ENCODE assay signal across 25 cellular contexts in genomic region chr3:135924506-135924905, GRCh38.
"Had no signal": no experiment of that assay in that cellular context is flagged by ENCODE, and none has a peak within 500 bp of the region (broad histone marks: within the 10 kb centered on the region; RNA-seq: fewer than 3 reads in every experiment).

No MANE protein-coding gene starts in this region.

- H3K9me3 ChIP-seq: SJSA1 had no signal

- H3K9me3 Mint-ChIP-seq: IgD-negative memory B cell had no signal

- H3K4me3 ChIP-seq: K562, SJSA1, SK-N-MC had no signal

- FAIRE-seq: HTR-8/SVneo, K562, RCC 7860 had no signal

- DNase-seq: Kasumi-1, MM.1S, NCI-H1092 treated with DMSO at 0.1 percent for 48 hours, NCI-H1436, NCI-H187, NCI-H2029, NCI-H2081 treated with DMSO at 0.1 percent for 48 hours, NCI-H2171, NCI-H226, NCI-H446, NCI-H510A, NCI-H524 treated with DMSO at 0.1 percent for 48 hours, NCI-H69, NCI-H774, Right ventricle myocardium superior, RPMI8226, SIG-M5 had no signal

- H3K27ac Mint-ChIP-seq: IgD-negative memory B cell had no signal

- H3K9ac ChIP-seq: KMS-11 had no signal

- H3K27me3 Mint-ChIP-seq: IgD-negative memory B cell had no signal

- H3K4me1 ChIP-seq: SJSA1 had no signal

- ATAC-seq: K562 had no signal

- H3K27ac ChIP-seq: HL-60, KMS-11, SJSA1, SK-N-MC had no signal

- H3K4me1 Mint-ChIP-seq: IgD-negative memory B cell had no signal

- H3K36me3 ChIP-seq: SJSA1 had no signal
